1 cellular context compared by ENCODE assay signal in the genomic region with DNA sequence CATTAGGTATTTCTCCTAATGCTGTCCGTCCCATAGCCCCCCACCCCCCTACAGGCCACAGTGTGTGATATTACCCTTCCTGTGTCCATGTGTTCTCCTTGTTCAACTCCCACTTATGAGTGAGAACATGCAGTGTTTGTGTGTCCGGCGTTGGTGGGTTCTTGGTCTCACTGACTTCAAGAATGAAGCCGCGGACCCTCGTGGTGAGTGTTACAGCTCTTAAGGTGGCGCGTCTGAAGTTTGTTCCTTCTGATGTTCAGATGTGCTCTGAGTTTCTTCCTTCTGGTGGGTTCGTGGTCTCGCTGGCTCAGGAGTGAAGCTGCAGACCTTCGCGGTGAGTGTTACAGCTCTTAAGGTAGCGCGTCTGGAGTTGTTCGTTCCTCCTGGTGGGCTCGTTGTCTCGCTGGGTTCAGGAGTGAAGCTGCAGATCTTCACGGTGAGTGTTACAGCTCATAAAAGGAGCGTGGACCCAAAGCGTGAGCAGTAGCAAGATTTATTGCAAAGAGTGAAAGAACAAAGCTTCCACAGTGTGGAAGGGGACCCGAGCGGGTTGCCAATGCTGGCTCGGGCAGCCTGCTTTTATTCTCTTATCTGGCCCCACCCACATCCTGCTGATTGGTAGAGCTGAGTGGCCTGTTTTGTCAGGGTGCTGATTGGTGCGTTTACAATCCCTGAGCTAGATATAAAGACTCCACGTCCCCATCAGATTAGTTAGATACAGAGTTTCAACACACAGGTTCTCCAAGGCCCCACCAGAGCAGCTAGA.
TF ChIP-seq lines count a peak whose summit lies in the region.

No MANE protein-coding gene starts in this region.

TF ChIP-seq in HepG2, 621 proteins besides CTCF, POLR2A, EP300 and RAD21 (continued from another document and continues in another):
- TF ChIP-seq, protein P1, sequence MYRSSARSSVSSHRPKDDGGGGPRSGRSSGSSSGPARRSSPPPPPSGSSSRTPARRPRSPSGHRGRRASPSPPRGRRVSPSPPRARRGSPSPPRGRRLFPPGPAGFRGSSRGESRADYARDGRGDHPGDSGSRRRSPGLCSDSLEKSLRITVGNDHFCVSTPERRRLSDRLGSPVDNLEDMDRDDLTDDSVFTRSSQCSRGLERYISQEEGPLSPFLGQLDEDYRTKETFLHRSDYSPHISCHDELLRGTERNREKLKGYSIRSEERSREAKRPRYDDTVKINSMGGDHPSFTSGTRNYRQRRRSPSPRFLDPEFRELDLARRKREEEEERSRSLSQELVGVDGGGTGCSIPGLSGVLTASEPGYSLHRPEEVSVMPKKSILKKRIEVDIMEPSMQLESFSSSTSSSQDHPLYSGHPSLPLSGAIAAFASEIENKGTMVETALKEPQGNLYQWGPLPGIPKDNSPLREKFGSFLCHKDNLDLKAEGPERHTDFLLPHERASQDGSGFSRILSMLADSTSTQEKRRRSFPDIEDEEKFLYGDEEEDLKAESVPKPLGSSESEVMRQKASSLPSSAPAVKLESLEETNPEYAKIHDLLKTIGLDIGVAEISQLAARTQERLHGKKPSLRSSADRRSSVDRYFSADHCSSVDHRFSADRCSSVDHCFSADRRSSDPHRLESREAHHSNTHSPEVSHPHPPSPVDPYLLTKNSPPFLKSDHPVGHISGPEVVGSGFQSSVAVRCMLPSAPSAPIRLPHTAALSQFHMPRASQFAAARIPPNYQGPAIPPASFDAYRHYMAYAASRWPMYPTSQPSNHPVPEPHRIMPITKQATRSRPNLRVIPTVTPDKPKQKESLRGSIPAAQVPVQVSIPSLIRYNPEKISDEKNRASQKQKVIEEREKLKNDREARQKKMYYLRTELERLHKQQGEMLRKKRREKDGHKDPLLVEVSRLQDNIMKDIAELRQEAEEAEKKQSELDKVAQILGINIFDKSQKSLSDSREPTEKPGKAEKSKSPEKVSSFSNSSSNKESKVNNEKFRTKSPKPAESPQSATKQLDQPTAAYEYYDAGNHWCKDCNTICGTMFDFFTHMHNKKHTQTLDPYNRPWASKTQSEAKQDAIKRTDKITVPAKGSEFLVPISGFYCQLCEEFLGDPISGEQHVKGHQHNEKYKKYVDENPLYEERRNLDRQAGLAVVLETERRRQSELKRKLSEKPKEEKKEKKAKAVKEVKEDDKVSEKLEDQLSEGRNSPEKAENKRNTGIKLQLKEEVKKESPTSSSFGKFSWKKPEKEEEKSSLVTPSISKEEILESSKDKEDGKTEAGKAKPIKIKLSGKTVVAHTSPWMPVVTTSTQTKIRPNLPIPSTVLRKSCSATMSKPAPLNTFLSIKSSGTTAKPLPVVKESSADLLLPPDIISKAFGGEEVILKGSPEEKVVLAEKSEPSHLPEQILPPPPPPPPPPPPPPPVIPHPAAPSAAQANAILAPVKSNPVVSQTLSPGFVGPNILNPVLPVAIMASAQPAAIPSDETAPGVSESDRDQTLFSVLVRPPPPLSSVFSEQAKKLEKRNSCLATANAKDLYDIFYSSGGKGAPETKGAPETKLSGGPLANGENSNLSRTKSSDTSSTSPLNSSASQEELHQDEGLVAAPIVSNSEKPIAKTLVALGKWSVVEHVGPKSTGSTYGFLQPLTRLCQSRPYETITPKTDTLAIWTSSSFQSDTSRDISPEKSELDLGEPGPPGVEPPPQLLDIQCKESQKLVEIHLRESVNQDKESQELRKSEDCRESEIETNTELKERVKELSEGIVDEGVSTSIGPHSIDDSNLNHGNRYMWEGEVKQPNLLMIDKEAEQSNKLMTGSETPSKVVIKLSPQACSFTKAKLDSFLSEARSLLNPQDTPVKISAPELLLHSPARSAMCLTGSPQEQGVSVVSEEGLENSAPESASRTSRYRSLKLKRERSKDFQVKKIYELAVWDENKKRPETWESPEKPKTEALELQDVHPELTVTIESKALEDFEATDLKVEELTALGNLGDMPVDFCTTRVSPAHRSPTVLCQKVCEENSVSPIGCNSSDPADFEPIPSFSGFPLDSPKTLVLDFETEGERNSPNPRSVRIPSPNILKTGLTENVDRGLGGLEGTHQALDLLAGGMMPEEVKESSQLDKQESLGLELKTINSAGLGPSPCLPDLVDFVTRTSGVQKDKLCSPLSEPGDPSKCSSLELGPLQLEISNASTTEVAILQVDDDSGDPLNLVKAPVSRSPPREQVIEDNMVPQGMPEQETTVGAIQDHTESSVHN (CRISPR knock-in tag; IDR thresholded peaks at IDR 0.05), result peak; percentile 100
- 0 out of 2 replicates have a peak, but pooled peaks have one; percentile 71 for TF ChIP-seq U2AF2 (IDR thresholded peaks at IDR 0.05; ENCODE audit: low read depth, low read length)
- TF ChIP-seq, protein P2, sequence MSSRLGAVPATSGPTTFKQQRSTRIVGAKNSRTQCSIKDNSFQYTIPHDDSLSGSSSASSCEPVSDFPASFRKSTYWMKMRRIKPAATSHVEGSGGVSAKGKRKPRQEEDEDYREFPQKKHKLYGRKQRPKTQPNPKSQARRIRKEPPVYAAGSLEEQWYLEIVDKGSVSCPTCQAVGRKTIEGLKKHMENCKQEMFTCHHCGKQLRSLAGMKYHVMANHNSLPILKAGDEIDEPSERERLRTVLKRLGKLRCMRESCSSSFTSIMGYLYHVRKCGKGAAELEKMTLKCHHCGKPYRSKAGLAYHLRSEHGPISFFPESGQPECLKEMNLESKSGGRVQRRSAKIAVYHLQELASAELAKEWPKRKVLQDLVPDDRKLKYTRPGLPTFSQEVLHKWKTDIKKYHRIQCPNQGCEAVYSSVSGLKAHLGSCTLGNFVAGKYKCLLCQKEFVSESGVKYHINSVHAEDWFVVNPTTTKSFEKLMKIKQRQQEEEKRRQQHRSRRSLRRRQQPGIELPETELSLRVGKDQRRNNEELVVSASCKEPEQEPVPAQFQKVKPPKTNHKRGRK (CRISPR knock-in tag; IDR thresholded peaks at IDR 0.05), result peak; percentile 92
- peak; percentile 99 for TF ChIP-seq MED8 (CRISPR knock-in tag; IDR thresholded peaks at IDR 0.05; ENCODE audit: insufficient replicate concordance)
- TF ChIP-seq MATR3 (CRISPR knock-in tag; IDR thresholded peaks at IDR 0.05), result peak; percentile 100
- peak; percentile 98 for TF ChIP-seq IRF2 (CRISPR knock-in tag; IDR thresholded peaks at IDR 0.05)
- TF ChIP-seq ZNF614 (CRISPR knock-in tag; IDR thresholded peaks at IDR 0.05; ENCODE audit: borderline replicate concordance), result peak; percentile 73; the same call in 1 of the 2 replicates
- TF ChIP-seq POLR2AphosphoS2 (IDR thresholded peaks at IDR 0.05; ENCODE audit: low read depth, low read length), result peak; percentile 97
- TF ChIP-seq ZNF589 (CRISPR knock-in tag; conservative IDR thresholded peaks at IDR 0.05), result peak; percentile 97
- TF ChIP-seq, protein P3, sequence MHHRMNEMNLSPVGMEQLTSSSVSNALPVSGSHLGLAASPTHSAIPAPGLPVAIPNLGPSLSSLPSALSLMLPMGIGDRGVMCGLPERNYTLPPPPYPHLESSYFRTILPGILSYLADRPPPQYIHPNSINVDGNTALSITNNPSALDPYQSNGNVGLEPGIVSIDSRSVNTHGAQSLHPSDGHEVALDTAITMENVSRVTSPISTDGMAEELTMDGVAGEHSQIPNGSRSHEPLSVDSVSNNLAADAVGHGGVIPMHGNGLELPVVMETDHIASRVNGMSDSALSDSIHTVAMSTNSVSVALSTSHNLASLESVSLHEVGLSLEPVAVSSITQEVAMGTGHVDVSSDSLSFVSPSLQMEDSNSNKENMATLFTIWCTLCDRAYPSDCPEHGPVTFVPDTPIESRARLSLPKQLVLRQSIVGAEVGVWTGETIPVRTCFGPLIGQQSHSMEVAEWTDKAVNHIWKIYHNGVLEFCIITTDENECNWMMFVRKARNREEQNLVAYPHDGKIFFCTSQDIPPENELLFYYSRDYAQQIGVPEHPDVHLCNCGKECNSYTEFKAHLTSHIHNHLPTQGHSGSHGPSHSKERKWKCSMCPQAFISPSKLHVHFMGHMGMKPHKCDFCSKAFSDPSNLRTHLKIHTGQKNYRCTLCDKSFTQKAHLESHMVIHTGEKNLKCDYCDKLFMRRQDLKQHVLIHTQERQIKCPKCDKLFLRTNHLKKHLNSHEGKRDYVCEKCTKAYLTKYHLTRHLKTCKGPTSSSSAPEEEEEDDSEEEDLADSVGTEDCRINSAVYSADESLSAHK (CRISPR knock-in tag; IDR thresholded peaks at IDR 0.05; ENCODE audit: borderline replicate concordance), result 0 out of 2 replicates have a peak, but pooled peaks have one; percentile 93
- TF ChIP-seq TRIM24 (CRISPR knock-in tag; IDR thresholded peaks at IDR 0.05), result peak; percentile 63; the same call in 1 of the 2 replicates
- 0 out of 2 replicates have a peak, but pooled peaks have one; percentile 15 for TF ChIP-seq NR2F6 (IDR thresholded peaks at IDR 0.05)
- TF ChIP-seq NR2F6 (CRISPR knock-in tag; IDR thresholded peaks at IDR 0.05), result peak; percentile 37
- TF ChIP-seq, protein P4, sequence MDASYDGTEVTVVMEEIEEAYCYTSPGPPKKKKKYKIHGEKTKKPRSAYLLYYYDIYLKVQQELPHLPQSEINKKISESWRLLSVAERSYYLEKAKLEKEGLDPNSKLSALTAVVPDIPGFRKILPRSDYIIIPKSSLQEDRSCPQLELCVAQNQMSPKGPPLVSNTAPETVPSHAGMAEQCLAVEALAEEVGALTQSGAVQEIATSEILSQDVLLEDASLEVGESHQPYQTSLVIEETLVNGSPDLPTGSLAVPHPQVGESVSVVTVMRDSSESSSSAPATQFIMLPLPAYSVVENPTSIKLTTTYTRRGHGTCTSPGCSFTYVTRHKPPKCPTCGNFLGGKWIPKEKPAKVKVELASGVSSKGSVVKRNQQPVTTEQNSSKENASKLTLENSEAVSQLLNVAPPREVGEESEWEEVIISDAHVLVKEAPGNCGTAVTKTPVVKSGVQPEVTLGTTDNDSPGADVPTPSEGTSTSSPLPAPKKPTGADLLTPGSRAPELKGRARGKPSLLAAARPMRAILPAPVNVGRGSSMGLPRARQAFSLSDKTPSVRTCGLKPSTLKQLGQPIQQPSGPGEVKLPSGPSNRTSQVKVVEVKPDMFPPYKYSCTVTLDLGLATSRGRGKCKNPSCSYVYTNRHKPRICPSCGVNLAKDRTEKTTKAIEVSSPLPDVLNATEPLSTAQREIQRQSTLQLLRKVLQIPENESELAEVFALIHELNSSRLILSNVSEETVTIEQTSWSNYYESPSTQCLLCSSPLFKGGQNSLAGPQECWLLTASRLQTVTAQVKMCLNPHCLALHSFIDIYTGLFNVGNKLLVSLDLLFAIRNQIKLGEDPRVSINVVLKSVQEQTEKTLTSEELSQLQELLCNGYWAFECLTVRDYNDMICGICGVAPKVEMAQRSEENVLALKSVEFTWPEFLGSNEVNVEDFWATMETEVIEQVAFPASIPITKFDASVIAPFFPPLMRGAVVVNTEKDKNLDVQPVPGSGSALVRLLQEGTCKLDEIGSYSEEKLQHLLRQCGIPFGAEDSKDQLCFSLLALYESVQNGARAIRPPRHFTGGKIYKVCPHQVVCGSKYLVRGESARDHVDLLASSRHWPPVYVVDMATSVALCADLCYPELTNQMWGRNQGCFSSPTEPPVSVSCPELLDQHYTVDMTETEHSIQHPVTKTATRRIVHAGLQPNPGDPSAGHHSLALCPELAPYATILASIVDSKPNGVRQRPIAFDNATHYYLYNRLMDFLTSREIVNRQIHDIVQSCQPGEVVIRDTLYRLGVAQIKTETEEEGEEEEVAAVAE (CRISPR knock-in tag; IDR thresholded peaks at IDR 0.05; ENCODE audit: borderline replicate concordance), result peak; percentile 68; the same call in 1 of the 2 replicates
- TF ChIP-seq MEF2D (CRISPR knock-in tag; IDR thresholded peaks at IDR 0.05), result peak; percentile 83
- peak; percentile 89; the same call in 1 of the 2 replicates for TF ChIP-seq PAX8 (CRISPR knock-in tag; IDR thresholded peaks at IDR 0.05; ENCODE audit: borderline replicate concordance)
- TF ChIP-seq ZNF501 (CRISPR knock-in tag; IDR thresholded peaks at IDR 0.05), result peak; percentile 93
- TF ChIP-seq, protein P5, sequence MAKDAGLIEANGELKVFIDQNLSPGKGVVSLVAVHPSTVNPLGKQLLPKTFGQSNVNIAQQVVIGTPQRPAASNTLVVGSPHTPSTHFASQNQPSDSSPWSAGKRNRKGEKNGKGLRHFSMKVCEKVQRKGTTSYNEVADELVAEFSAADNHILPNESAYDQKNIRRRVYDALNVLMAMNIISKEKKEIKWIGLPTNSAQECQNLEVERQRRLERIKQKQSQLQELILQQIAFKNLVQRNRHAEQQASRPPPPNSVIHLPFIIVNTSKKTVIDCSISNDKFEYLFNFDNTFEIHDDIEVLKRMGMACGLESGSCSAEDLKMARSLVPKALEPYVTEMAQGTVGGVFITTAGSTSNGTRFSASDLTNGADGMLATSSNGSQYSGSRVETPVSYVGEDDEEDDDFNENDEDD (CRISPR knock-in tag; IDR thresholded peaks at IDR 0.05; ENCODE audit: borderline replicate concordance), result peak; percentile 10; the same call in 1 of the 2 replicates
- TF ChIP-seq, protein P6, sequence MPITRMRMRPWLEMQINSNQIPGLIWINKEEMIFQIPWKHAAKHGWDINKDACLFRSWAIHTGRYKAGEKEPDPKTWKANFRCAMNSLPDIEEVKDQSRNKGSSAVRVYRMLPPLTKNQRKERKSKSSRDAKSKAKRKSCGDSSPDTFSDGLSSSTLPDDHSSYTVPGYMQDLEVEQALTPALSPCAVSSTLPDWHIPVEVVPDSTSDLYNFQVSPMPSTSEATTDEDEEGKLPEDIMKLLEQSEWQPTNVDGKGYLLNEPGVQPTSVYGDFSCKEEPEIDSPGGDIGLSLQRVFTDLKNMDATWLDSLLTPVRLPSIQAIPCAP (CRISPR knock-in tag; IDR thresholded peaks at IDR 0.05; ENCODE audit: low read depth), result peak; percentile 93
- TF ChIP-seq ZNF766 (CRISPR knock-in tag; IDR thresholded peaks at IDR 0.05; ENCODE audit: borderline replicate concordance), result peak; percentile 49; the same call in 1 of the 2 replicates
- TF ChIP-seq ZNF563 (CRISPR knock-in tag; IDR thresholded peaks at IDR 0.05), result peak; percentile 70; the same call in 1 of the 2 replicates
- TF ChIP-seq SALL1 (CRISPR knock-in tag; IDR thresholded peaks at IDR 0.05), result peak; percentile 89
- TF ChIP-seq, protein P7, sequence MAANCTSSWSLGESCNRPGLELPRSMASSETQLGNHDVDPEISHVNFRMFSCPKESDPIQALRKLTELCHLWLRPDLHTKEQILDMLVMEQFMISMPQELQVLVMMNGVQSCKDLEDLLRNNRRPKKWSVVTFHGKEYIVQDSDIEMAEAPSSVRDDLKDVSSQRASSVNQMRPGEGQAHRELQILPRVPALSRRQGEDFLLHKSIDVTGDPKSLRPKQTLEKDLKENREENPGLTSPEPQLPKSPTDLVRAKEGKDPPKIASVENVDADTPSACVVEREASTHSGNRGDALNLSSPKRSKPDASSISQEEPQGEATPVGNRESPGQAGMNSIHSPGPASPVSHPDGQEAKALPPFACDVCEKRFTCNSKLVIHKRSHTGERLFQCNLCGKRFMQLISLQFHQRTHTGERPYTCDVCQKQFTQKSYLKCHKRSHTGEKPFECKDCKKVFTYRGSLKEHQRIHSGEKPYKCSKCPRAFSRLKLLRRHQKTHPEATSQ (CRISPR knock-in tag; IDR thresholded peaks at IDR 0.05; ENCODE audit: borderline replicate concordance), result peak; percentile 94
- peak; percentile 74 for TF ChIP-seq YEATS4 (CRISPR knock-in tag; IDR thresholded peaks at IDR 0.05; ENCODE audit: borderline replicate concordance)
- TF ChIP-seq, protein P8, sequence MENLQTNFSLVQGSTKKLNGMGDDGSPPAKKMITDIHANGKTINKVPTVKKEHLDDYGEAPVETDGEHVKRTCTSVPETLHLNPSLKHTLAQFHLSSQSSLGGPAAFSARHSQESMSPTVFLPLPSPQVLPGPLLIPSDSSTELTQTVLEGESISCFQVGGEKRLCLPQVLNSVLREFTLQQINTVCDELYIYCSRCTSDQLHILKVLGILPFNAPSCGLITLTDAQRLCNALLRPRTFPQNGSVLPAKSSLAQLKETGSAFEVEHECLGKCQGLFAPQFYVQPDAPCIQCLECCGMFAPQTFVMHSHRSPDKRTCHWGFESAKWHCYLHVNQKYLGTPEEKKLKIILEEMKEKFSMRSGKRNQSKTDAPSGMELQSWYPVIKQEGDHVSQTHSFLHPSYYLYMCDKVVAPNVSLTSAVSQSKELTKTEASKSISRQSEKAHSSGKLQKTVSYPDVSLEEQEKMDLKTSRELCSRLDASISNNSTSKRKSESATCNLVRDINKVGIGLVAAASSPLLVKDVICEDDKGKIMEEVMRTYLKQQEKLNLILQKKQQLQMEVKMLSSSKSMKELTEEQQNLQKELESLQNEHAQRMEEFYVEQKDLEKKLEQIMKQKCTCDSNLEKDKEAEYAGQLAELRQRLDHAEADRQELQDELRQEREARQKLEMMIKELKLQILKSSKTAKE (CRISPR knock-in tag; IDR thresholded peaks at IDR 0.05; ENCODE audit: borderline replicate concordance), result 0 out of 2 replicates have a peak, but pooled peaks have one; percentile 21
- TF ChIP-seq NR3C1 (CRISPR knock-in tag; IDR thresholded peaks at IDR 0.05), result 0 out of 2 replicates have a peak, but pooled peaks have one; percentile 88
